Comparison of ENCODE assay signal across 8 cellular contexts in genomic region chr9:99368341-99369326, GRCh38.
DNase-seq lines count a peak whose midpoint lies in the region; ATAC-seq and FAIRE-seq lines count a peak whose summit lies in the region.

No MANE protein-coding gene starts in this region.

- H3K9me3 ChIP-seq in right cardiac atrium (ENCODE audit: control insufficient read depth, low read length) (no peaks in the 10 kb centered on the region), small intestine (ENCODE audit: control insufficient read depth, low read depth) (no peaks in the 10 kb centered on the region)

- intact Hi-C loops in right cardiac atrium (cut with DNase I) = loop anchor here in 1 of 4 donors (5.0 kb wide), 1 partner anchor 84 kb away; no protein-coding TSS in a partner anchor

- H3K4me1 Mint-ChIP-seq in activated CD8-positive, alpha-beta memory T cell treated with anti-CD3 and anti-CD28 coated beads, Interleukin-2, amount 10 ng/mL, durations not matched to agents 7 days and 5 days = peaks cover 12% of the 10 kb centered on the region

- H3K27ac Mint-ChIP-seq in activated CD8-positive, alpha-beta memory T cell treated with anti-CD3 and anti-CD28 coated beads, Interleukin-2, amount 10 ng/mL, durations not matched to agents 7 days and 5 days = no peak overlapping the region

- H3K4me3 ChIP-seq in right cardiac atrium (ENCODE audit: low read length) (peak overlapping the region; percentile 51), small intestine (ENCODE audit: low read depth in 1 of 2, low read length in 2 of 2) (no peak overlapping the region)

- ATAC-seq in activated CD8-positive, alpha-beta memory T cell treated with anti-CD3 and anti-CD28 coated beads, Interleukin-2, amount 10 ng/mL, durations not matched to agents 7 days and 5 days = peak; percentile 36
- ATAC-seq in HG03442 (IDR thresholded peaks at IDR 0.05; ENCODE audit: unreplicated experiment) (peak; percentile 54), right cardiac atrium (peak; percentile 92 to 93)

- peak overlapping the region; percentile 96 for H3K27ac ChIP-seq in right cardiac atrium (ENCODE audit: low read length)
- peak overlapping the region in 1 of 2 donors; percentile 1 for H3K27ac ChIP-seq in small intestine (ENCODE audit: low read depth in 1 of 2, low read length in 1 of 2)

- no peaks in the 10 kb centered on the region for H3K27me3 ChIP-seq in right cardiac atrium (ENCODE audit: control insufficient read depth, insufficient read depth)
- H3K27me3 ChIP-seq in small intestine (ENCODE audit: control insufficient read depth in 2 of 2, insufficient read depth in 2 of 2, low read length in 2 of 2) = peaks cover 2 to 3% of the 10 kb centered on the region in 2 donors

- peak overlapping the region; percentile 18 for H3K4me3 Mint-ChIP-seq in activated CD8-positive, alpha-beta memory T cell treated with anti-CD3 and anti-CD28 coated beads, Interleukin-2, amount 10 ng/mL, durations not matched to agents 7 days and 5 days

- no peaks in the 10 kb centered on the region for H3K36me3 Mint-ChIP-seq in activated CD8-positive, alpha-beta memory T cell treated with anti-CD3 and anti-CD28 coated beads, Interleukin-2, amount 10 ng/mL, durations not matched to agents 7 days and 5 days

- H3K4me1 ChIP-seq in right cardiac atrium (ENCODE audit: control insufficient read depth, insufficient read depth, low read length) = peaks cover 8% of the 10 kb centered on the region
- H3K4me1 ChIP-seq in small intestine (ENCODE audit: control insufficient read depth in 2 of 2, insufficient read depth in 1 of 2, low read depth in 1 of 2, low read length in 1 of 2) = no peaks in the 10 kb centered on the region

- H3K27me3 Mint-ChIP-seq in activated CD8-positive, alpha-beta memory T cell treated with anti-CD3 and anti-CD28 coated beads, Interleukin-2, amount 10 ng/mL, durations not matched to agents 7 days and 5 days = peaks cover 32% of the 10 kb centered on the region

- DNase-seq in activated CD8-positive, alpha-beta memory T cell treated with anti-CD3 and anti-CD28 coated beads, Interleukin-2, amount 10 ng/mL, durations not matched to agents 7 days and 5 days = no peak
- no peak for DNase-seq in activated CD8-positive, alpha-beta memory T cell treated with anti-CD3 and anti-CD28 coated beads for 24 hours
- DNase-seq in anterior cingulate cortex (lab: John Stamatoyannopoulos, UW) = peak in 34 of 58 donors; percentile 8 to 68 (median 30)
- DNase-seq in right cardiac atrium = peak; percentile 65 to 81 (median 77)
- peak; percentile 78 for DNase-seq in retina
- no peak for DNase-seq in activated gamma-delta T cell (lab: John Stamatoyannopoulos, UW)
- DNase-seq in small intestine = no peak

- no peaks in the 10 kb centered on the region for H3K36me3 ChIP-seq in small intestine (ENCODE audit: control insufficient read depth in 2 of 2, insufficient read depth in 2 of 2, low read length in 2 of 2)

- no peak for FAIRE-seq in small intestine (lab: Jason Lieb, UNC)

- no peaks in the 10 kb centered on the region for H3K9me3 Mint-ChIP-seq in activated CD8-positive, alpha-beta memory T cell treated with anti-CD3 and anti-CD28 coated beads, Interleukin-2, amount 10 ng/mL, durations not matched to agents 7 days and 5 days (ENCODE audit: low read depth)

- CTCF ChIA-PET in activated CD8-positive, alpha-beta memory T cell treated with anti-CD3 and anti-CD28 coated beads, Interleukin-2, amount 10 ng/mL, durations not matched to agents 7 days and 5 days (lab: Charles Lee) = interaction anchor here (0.6 kb wide), 1 partner anchor 572 kb away, joined by 5 read pairs; no protein-coding TSS in a partner anchor

- 6% methylated on average over 31 of the region's 31 CpGs for WGBS in right cardiac atrium
- WGBS in small intestine, 3 donors = 16 to 26% (median 23%) methylated on average over 31 of the region's 31 CpGs

Comparison
In these comparisons a context has a peak if more than half of its experiments do, and no peak if none do; other contexts are left out.
1. ATAC-seq: peak in every context shown above with its lines; median percentile 92 in right cardiac atrium; 54 in HG03442; 36 in activated CD8-positive, alpha-beta memory T cell treated with anti-CD3 and anti-CD28 coated beads, Interleukin-2, amount 10 ng/mL, durations not matched to agents 7 days and 5 days.
2. DNase-seq: peak in anterior cingulate cortex (34 of 58), right cardiac atrium (3 of 3) and retina (single experiment); none in activated CD8-positive, alpha-beta memory T cell treated with anti-CD3 and anti-CD28 coated beads, Interleukin-2, amount 10 ng/mL, durations not matched to agents 7 days and 5 days (single experiment), activated CD8-positive, alpha-beta memory T cell treated with anti-CD3 and anti-CD28 coated beads for 24 hours (single experiment), activated gamma-delta T cell (single experiment) and small intestine (single experiment).